Comparison of ENCODE assay signal across 33 cellular contexts in the genomic region with DNA sequence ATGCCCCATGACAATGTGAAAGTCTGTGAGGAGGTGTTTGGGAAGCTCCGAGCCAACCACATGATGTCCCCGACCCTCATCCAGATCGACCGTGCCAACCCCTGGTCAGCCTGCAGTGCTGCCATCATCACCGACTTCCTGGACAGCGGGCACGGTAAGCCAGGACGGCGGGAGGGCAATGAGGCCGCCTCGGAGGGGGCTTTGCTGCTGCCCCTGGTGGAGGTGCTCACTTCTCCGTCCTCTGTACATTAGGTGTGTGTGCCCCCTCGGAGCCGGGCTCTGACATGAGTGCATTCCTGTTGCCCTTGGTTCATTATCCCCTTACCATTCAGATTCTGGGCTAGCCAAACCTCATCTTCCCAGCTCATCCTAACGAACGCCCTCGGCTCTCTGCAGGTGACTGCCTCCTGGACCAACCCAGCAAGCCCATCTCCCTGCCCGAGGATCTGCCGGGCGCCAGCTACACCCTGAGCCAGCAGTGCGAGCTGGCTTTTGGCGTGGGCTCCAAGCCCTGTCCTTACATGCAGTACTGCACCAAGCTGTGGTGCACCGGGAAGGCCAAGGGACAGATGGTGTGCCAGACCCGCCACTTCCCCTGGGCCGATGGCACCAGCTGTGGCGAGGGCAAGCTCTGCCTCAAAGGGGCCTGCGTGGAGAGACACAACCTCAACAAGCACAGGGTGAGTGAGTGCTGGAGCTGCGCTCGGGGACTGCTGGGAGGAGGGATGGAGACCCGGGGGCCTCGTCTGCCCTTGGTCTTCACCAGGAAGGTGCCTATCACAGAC. TPM values are rescaled to one million over a fixed set of nuclear protein-coding genes. Genes with fewer than 3 reads are reported as not detected.
"Had no signal": no experiment of that assay in that cellular context is flagged by ENCODE, and none has a peak within 500 bp of the region (broad histone marks: within the 10 kb centered on the region; RNA-seq: fewer than 3 reads in every experiment).

No MANE protein-coding gene starts in this region.

- H3K27me3 ChIP-seq: breast epithelium, esophagus muscularis mucosa, foreskin keratinocyte, heart left ventricle, ovary, stomach, thyroid gland, upper lobe of left lung, vagina had no signal

- H3K4me3 ChIP-seq: breast epithelium, esophagus muscularis mucosa, heart left ventricle, lung, ovary, skin epidermis, stomach, thyroid gland, upper lobe of left lung, vagina had no signal

- DNase-seq: activated CD4-positive, alpha-beta memory T cell treated with anti-CD3 and anti-CD28 coated beads, Interleukin-2, amount 10 ng/mL, durations not matched to agents 7 days and 5 days; activated CD4-positive, alpha-beta T cell treated with anti-CD3 and anti-CD28 coated beads, Interleukin-2, amount 10 ng/mL, durations not matched to agents 7 days and 5 days; activated CD4-positive, CD25-positive, alpha-beta regulatory T cell treated with anti-CD3 and anti-CD28 coated beads, Interleukin-2, amount 50 U/mL, for 72 hours; activated CD8-positive, alpha-beta memory T cell treated with anti-CD3 and anti-CD28 coated beads, Interleukin-2, amount 50 U/mL, for 48 hours; activated naive CD4-positive, alpha-beta T cell; activated T-cell treated with anti-CD3 and anti-CD28 coated beads, Interleukin-2, amount 50 U/mL, for 4 hours; dermis blood vessel endothelial cell; effector CD4-positive, alpha-beta T cell; foreskin keratinocyte; hypothalamus; immature natural killer cell; kidney; mesendoderm; ovary; stimulated activated CD4-positive, alpha-beta T cell treated with anti-CD3 and anti-CD28 coated beads, Interleukin-12 subunit alpha, Interleukin-12 subunit beta, amount 100 ng/mL, for 4 hours; stimulated activated CD4-positive, alpha-beta T cell treated with anti-CD3 and anti-CD28 coated beads, Interleukin-4, amount 100 ng/mL, for 1 hour; stomach; T1000; thyroid gland; WERI-Rb-1 had no signal

- H3K27ac ChIP-seq: esophagus muscularis mucosa, foreskin keratinocyte, neutrophil, ovary, skin epidermis, stomach, thyroid gland, upper lobe of left lung, vagina, WERI-Rb-1 had no signal

- H3K9me3 ChIP-seq: breast epithelium, esophagus muscularis mucosa, heart left ventricle, neutrophil, ovary, stomach, thyroid gland, upper lobe of left lung, vagina had no signal

- H3K36me3 ChIP-seq: breast epithelium, neutrophil, ovary, vagina, WERI-Rb-1 had no signal

- H3K4me1 ChIP-seq: foreskin keratinocyte, stomach, vagina had no signal

- ATAC-seq: activated naive CD4-positive, alpha-beta T cell treated with anti-CD3 and anti-CD28 coated beads, Interleukin-2, amount 50 U/mL, for 72 hours; activated T-cell treated with anti-CD3 and anti-CD28 coated beads, Interleukin-2, amount 50 U/mL, for 4 hours; foreskin keratinocyte; heart left ventricle; sciatic nerve had no signal

RNA-seq across cellular contexts. Expression of gene ADAMTS15, which starts 13.8 kb away (rescaled TPM):
- total RNA-seq: activated CD4-positive, alpha-beta memory T cell treated with anti-CD3 and anti-CD28 coated beads, Interleukin-2, amount 10 ng/mL, durations not matched to agents 7 days and 5 days; activated naive CD4-positive, alpha-beta T cell treated with anti-CD3 and anti-CD28 coated beads, Interleukin-2, amount 50 U/mL, for 72 hours; activated T-cell treated with anti-CD3 and anti-CD28 coated beads, Interleukin-2, amount 50 U/mL, for 4 hours; activated T-helper 2 cell treated with anti-CD3 and anti-CD28 coated beads, Interferon-gamma antibody, Interleukin-2, Interleukin-4, amounts not matched to agents 10 μg/mL and 5 μg/mL and 100 μg/mL, durations not matched to agents 14 hours and 24 hours and 36 hours; mononuclear cell had no signal

RNA-seq across cellular contexts. Expression of gene ADAMTS8, which starts 33.9 kb away (rescaled TPM):
- total RNA-seq: activated CD4-positive, alpha-beta memory T cell treated with anti-CD3 and anti-CD28 coated beads, Interleukin-2, amount 10 ng/mL, durations not matched to agents 7 days and 5 days; activated CD4-positive, alpha-beta T cell treated with anti-CD3 and anti-CD28 coated beads, Interleukin-2, amount 10 ng/mL, durations not matched to agents 7 days and 5 days; activated naive CD4-positive, alpha-beta T cell treated with anti-CD3 and anti-CD28 coated beads, Interleukin-2, amount 50 U/mL, for 72 hours; activated T-helper 2 cell treated with anti-CD3 and anti-CD28 coated beads, Interferon-gamma antibody, Interleukin-2, Interleukin-4, amounts not matched to agents 10 μg/mL and 5 μg/mL and 100 μg/mL, durations not matched to agents 14 hours and 24 hours and 36 hours; dermis blood vessel endothelial cell; foreskin keratinocyte; mononuclear cell; renal cortical epithelial cell had no signal
